1 cellular context compared by ENCODE assay signal in the genomic region with DNA sequence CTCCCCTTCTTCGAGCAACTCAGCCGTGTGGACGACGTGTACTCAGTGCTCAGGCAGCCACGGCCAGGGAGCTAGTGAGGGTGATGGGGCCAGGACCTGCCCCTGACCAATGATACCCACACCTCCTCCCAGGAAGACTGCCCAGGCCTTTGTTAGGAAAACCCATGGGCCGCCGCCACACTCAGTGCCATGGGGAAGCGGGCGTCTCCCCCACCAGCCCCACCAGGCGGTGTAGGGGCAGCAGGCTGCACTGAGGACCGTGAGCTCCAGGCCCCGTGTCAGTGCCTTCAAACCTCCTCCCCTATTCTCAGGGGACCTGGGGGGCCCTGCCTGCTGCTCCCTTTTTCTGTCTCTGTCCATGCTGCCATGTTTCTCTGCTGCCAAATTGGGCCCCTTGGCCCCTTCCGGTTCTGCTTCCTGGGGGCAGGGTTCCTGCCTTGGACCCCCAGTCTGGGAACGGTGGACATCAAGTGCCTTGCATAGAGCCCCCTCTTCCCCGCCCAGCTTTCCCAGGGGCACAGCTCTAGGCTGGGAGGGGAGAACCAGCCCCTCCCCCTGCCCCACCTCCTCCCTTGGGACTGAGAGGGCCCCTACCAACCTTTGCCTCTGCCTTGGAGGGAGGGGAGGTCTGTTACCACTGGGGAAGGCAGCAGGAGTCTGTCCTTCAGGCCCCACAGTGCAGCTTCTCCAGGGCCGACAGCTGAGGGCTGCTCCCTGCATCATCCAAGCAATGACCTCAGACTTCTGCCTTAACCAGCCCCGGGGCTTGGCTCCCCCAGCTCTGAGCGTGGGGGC.
TF ChIP-seq lines count a peak whose summit lies in the region.

No MANE protein-coding gene starts in this region.

TF ChIP-seq in HEK293, 187 proteins besides CTCF, POLR2A, EP300 and RAD21 (continued from another document and continues in another):
- TF ChIP-seq PRDM4 (tag by site-specific recombination; IDR thresholded peaks at IDR 0.05) (no peak), ZNF561 (tag by site-specific recombination; IDR thresholded peaks at IDR 0.05; ENCODE audit: borderline replicate concordance) (no peak), AEBP2 (tag by site-specific recombination; IDR thresholded peaks at IDR 0.05; ENCODE audit: borderline replicate concordance) (no peak), ZNF114 (tag by site-specific recombination; IDR thresholded peaks at IDR 0.05) (no peak), KLF10 (tag by site-specific recombination; IDR thresholded peaks at IDR 0.05) (no peak), ZNF140 (tag by site-specific recombination; IDR thresholded peaks at IDR 0.05) (no peak), YY2 (tag by site-specific recombination; IDR thresholded peaks at IDR 0.05) (no peak), GFI1B (tag by site-specific recombination; IDR thresholded peaks at IDR 0.05) (no peak), ZFP37 (tag by site-specific recombination; IDR thresholded peaks at IDR 0.05) (no peak), KLF17 (tag by site-specific recombination; IDR thresholded peaks at IDR 0.05) (peak; percentile 52; the same call in 1 of the 2 replicates), ZNF701 (tag by site-specific recombination; IDR thresholded peaks at IDR 0.05) (no peak), SP3 (tag by site-specific recombination; IDR thresholded peaks at IDR 0.05) (peak; percentile 16; the same call in 1 of the 2 replicates), ZNF18 (tag by site-specific recombination; IDR thresholded peaks at IDR 0.05) (no peak), ZBTB7A (tag by site-specific recombination; IDR thresholded peaks at IDR 0.05; ENCODE audit: low read depth) (no peak), ZNF248 (tag by site-specific recombination; IDR thresholded peaks at IDR 0.05) (no peak), ZNF394 (tag by site-specific recombination; IDR thresholded peaks at IDR 0.05; ENCODE audit: borderline replicate concordance) (peak; percentile 64; the same call in 1 of the 2 replicates), PRDM10 (tag by site-specific recombination; IDR thresholded peaks at IDR 0.05) (no peak), PATZ1 (tag by site-specific recombination; IDR thresholded peaks at IDR 0.05) (peak; percentile 31; the same call in 1 of the 2 replicates), WT1 (tag by site-specific recombination; IDR thresholded peaks at IDR 0.05) (no peak), YY1 (tag by site-specific recombination; IDR thresholded peaks at IDR 0.05) (no peak), ZNF776 (tag by site-specific recombination; IDR thresholded peaks at IDR 0.05; ENCODE audit: borderline replicate concordance) (no peak), ZBTB49 (tag by site-specific recombination; IDR thresholded peaks at IDR 0.05; ENCODE audit: low read depth) (no peak), ZNF549 (tag by site-specific recombination; IDR thresholded peaks at IDR 0.05) (no peak), ZNF629 (tag by site-specific recombination; IDR thresholded peaks at IDR 0.05) (no peak), ZNF596 (tag by site-specific recombination; IDR thresholded peaks at IDR 0.05) (no peak)
- TF ChIP-seq, protein P1, sequence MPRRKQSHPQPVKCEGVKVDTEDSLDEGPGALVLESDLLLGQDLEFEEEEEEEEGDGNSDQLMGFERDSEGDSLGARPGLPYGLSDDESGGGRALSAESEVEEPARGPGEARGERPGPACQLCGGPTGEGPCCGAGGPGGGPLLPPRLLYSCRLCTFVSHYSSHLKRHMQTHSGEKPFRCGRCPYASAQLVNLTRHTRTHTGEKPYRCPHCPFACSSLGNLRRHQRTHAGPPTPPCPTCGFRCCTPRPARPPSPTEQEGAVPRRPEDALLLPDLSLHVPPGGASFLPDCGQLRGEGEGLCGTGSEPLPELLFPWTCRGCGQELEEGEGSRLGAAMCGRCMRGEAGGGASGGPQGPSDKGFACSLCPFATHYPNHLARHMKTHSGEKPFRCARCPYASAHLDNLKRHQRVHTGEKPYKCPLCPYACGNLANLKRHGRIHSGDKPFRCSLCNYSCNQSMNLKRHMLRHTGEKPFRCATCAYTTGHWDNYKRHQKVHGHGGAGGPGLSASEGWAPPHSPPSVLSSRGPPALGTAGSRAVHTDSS (tag by site-specific recombination; IDR thresholded peaks at IDR 0.05) = no peak
- TF ChIP-seq, protein P2, sequence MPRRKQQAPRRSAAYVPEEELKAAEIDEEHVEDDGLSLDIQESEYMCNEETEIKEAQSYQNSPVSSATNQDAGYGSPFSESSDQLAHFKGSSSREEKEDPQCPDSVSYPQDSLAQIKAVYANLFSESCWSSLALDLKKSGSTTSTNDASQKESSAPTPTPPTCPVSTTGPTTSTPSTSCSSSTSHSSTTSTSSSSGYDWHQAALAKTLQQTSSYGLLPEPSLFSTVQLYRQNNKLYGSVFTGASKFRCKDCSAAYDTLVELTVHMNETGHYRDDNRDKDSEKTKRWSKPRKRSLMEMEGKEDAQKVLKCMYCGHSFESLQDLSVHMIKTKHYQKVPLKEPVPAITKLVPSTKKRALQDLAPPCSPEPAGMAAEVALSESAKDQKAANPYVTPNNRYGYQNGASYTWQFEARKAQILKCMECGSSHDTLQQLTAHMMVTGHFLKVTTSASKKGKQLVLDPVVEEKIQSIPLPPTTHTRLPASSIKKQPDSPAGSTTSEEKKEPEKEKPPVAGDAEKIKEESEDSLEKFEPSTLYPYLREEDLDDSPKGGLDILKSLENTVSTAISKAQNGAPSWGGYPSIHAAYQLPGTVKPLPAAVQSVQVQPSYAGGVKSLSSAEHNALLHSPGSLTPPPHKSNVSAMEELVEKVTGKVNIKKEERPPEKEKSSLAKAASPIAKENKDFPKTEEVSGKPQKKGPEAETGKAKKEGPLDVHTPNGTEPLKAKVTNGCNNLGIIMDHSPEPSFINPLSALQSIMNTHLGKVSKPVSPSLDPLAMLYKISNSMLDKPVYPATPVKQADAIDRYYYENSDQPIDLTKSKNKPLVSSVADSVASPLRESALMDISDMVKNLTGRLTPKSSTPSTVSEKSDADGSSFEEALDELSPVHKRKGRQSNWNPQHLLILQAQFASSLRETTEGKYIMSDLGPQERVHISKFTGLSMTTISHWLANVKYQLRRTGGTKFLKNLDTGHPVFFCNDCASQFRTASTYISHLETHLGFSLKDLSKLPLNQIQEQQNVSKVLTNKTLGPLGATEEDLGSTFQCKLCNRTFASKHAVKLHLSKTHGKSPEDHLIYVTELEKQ (tag by site-specific recombination; IDR thresholded peaks at IDR 0.05; ENCODE audit: borderline replicate concordance) = no peak
- TF ChIP-seq, protein P3, sequence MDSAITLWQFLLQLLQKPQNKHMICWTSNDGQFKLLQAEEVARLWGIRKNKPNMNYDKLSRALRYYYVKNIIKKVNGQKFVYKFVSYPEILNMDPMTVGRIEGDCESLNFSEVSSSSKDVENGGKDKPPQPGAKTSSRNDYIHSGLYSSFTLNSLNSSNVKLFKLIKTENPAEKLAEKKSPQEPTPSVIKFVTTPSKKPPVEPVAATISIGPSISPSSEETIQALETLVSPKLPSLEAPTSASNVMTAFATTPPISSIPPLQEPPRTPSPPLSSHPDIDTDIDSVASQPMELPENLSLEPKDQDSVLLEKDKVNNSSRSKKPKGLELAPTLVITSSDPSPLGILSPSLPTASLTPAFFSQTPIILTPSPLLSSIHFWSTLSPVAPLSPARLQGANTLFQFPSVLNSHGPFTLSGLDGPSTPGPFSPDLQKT (IDR thresholded peaks at IDR 0.05; ENCODE audit: borderline replicate concordance, low read depth, low read length) = no peak
